22 cellular contexts compared by ENCODE assay signal in the genomic region with DNA sequence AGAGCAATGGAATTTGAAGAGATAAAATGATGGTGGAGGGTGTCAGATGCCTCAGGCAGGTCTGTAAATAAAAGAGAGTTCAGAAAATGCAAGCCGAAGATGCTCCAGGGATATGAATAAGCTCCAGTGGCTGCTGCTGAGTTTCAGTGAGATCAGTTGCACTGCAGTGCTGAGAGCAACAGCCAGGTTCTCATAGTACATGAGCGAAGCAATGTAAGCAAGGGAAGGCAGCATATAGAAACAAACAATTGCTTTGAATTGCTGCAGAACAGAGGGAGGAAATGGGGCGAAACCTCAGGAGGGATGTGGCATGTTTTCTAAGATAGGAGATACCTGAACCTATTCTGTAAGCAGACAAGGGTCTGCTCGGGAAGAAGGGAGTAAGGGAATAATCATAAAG.
DNase-seq lines count a peak whose midpoint lies in the region; ATAC-seq and TF ChIP-seq lines count a peak whose summit lies in the region.
"Had no signal": no experiment of that assay in that cellular context is flagged by ENCODE, and none has a peak within 500 bp of the region (broad histone marks: within the 10 kb centered on the region; RNA-seq: fewer than 3 reads in every experiment).

No MANE protein-coding gene starts in this region.

- peaks cover 31% of the 10 kb centered on the region for H3K4me1 Mint-ChIP-seq in Caco-2 (ENCODE audit: low read depth, unreplicated experiment)
- H3K4me1 Mint-ChIP-seq: naive B cell had no signal

- no TSS peak for BruUV-seq in Caco-2 (replicated peaks; lab: Mats Ljungman, UMichigan)

- TF ChIP-seq RAD21 in SK-N-SH (IDR thresholded peaks at IDR 0.05; ENCODE audit: low read length), result no peak

- peaks cover 13% of the 10 kb centered on the region for H3K9me3 ChIP-seq in Caco-2
- no peaks in the 10 kb centered on the region for H3K9me3 ChIP-seq in SK-N-SH
- no peaks in the 10 kb centered on the region for H3K9me3 ChIP-seq in parathyroid adenoma (ENCODE audit: control insufficient read depth, low read length)
- H3K9me3 ChIP-seq: A549, ascending aorta, colonic mucosa, lower lobe of right lung, prostate gland, thyroid gland had no signal

- WGBS in SK-N-SH (ENCODE audit: low lambda C conversion rate), result 65% methylated on average over 4 of the region's 4 CpGs

- ATAC-seq in GM19397 (IDR thresholded peaks at IDR 0.05; ENCODE audit: unreplicated experiment), result no peak
- ATAC-seq: A549, lower lobe of right lung had no signal

- peaks cover 19% of the 10 kb centered on the region for H3K9me3 Mint-ChIP-seq in Caco-2 (ENCODE audit: unreplicated experiment)
- H3K9me3 Mint-ChIP-seq: activated naive CD4-positive, alpha-beta T cell treated with anti-CD3 and anti-CD28 coated beads for 36 hours had no signal

- peak overlapping the region; percentile 79 for H3K27ac Mint-ChIP-seq in Caco-2 (ENCODE audit: unreplicated experiment)
- H3K27ac Mint-ChIP-seq: activated naive CD4-positive, alpha-beta T cell treated with anti-CD3 and anti-CD28 coated beads for 36 hours; naive B cell had no signal

- H3K27me3 Mint-ChIP-seq in Caco-2 (ENCODE audit: insufficient read depth, unreplicated experiment), result no peaks in the 10 kb centered on the region
- H3K27me3 Mint-ChIP-seq: naive B cell had no signal

- POLR2A ChIA-PET in Caco-2 (lab: Charles Lee) (interaction anchor here (0.6 to 0.7 kb wide), 2 partner anchors 48 to 103 kb away, joined by 3 to 4 read pairs; no protein-coding TSS in a partner anchor), SK-N-SH (lab: Yijun Ruan, JAX) (no interaction called here)

- 0 out of 2 replicates have a peak overlapping the region, but pooled peaks have one; percentile 34 for H3K4me2 ChIP-seq in SK-N-SH
- no peak overlapping the region for H3K4me2 ChIP-seq in parathyroid adenoma (ENCODE audit: low read length)
- H3K4me2 ChIP-seq: A549 had no signal

- H3K4me3 ChIP-seq in Caco-2 (ENCODE audit: low read depth, low read length) (no peak overlapping the region), SK-N-SH (ENCODE audit: low read depth in 2 of 2, low read length in 1 of 2) (no peak overlapping the region), fibroblast of villous mesenchyme (ENCODE audit: low read depth, low read length) (no peak overlapping the region), parathyroid adenoma (ENCODE audit: low read depth, low read length) (no peak overlapping the region)
- H3K4me3 ChIP-seq: A549, ascending aorta, colonic mucosa, lower lobe of right lung, prostate gland, spleen, thyroid gland had no signal

- H3K27ac ChIP-seq in SK-N-SH (ENCODE audit: low read depth in 2 of 2, low read length in 1 of 2) (no peak overlapping the region), parathyroid adenoma (peak overlapping the region; percentile 12)
- H3K27ac ChIP-seq: A549, ascending aorta, C4-2B, colonic mucosa, lower lobe of right lung, prostate gland, spleen, thyroid gland had no signal

- no peaks in the 10 kb centered on the region for H4K20me1 ChIP-seq in SK-N-SH (ENCODE audit: insufficient read depth)

- no peaks in the 10 kb centered on the region for H3F3A ChIP-seq in SK-N-SH (replicated peaks; ENCODE audit: insufficient read depth)

- H3K36me3 ChIP-seq in Caco-2 (ENCODE audit: control insufficient read depth, insufficient read depth, low read length) (no peaks in the 10 kb centered on the region), SK-N-SH (replicated peaks in 1 of 2; ENCODE audit: control insufficient read depth in 1 of 2, insufficient read depth in 2 of 2, low read length in 1 of 2) (no peaks in the 10 kb centered on the region), parathyroid adenoma (ENCODE audit: control insufficient read depth, insufficient read depth, low read length) (no peaks in the 10 kb centered on the region)
- H3K36me3 ChIP-seq: ascending aorta, colonic mucosa, lower lobe of right lung, prostate gland, spleen, thyroid gland had no signal

- H3K9ac ChIP-seq in SK-N-SH, result no peak overlapping the region
- H3K9ac ChIP-seq in parathyroid adenoma, result no peak overlapping the region

- H3K79me2 ChIP-seq in SK-N-SH (ENCODE audit: insufficient read depth) (no peaks in the 10 kb centered on the region), parathyroid adenoma (no peaks in the 10 kb centered on the region)

- peak overlapping the region; percentile 76; the same call in 1 of the 2 replicates for H2AFZ ChIP-seq in SK-N-SH (ENCODE audit: low read depth)
- peak overlapping the region; percentile 25 for H2AFZ ChIP-seq in parathyroid adenoma

- no peaks in the 10 kb centered on the region for H3K9me2 ChIP-seq in SK-N-SH

- intact Hi-C loops in Caco-2 (cut with micrococcal nuclease; ENCODE audit: unreplicated experiment), result loop anchor here (1.0 kb wide), 1 partner anchor 15 kb away; no protein-coding TSS in a partner anchor

- TF ChIP-seq CTCF in Caco-2 (IDR thresholded peaks at IDR 0.05; ENCODE audit: insufficient read depth in 1 of 2, low read depth in 1 of 2, low read length in 1 of 2, severe bottlenecking in 1 of 2, unreplicated experiment in 1 of 2) (no peak), SK-N-SH (IDR thresholded peaks at IDR 0.05) (no peak), fibroblast of villous mesenchyme (IDR thresholded peaks at IDR 0.05; ENCODE audit: insufficient read depth, low read depth, low read length) (no peak), parathyroid adenoma (IDR thresholded peaks at IDR 0.05) (no peak)

- DNase-seq in Caco-2 (peak in 1 of 2 experiments; percentile 37), SK-N-SH (no peak), fibroblast of villous mesenchyme (ENCODE audit: low read depth) (peak; percentile 36), NCI-H1694 treated with DMSO at 0.1 percent for 48 hours (lab: John Stamatoyannopoulos, UW) (no peak), HK-2 (ENCODE audit: unreplicated experiment) (no peak)
- no peak for DNase-seq in activated CD4-positive, alpha-beta T cell treated with anti-CD3 and anti-CD28 coated beads, Interleukin-2, amount 50 U/mL, for 1 hour
- DNase-seq: activated CD4-positive, alpha-beta T cell treated with anti-CD3 and anti-CD28 coated beads, Interleukin-2, amount 50 U/mL, for 48 hours; activated naive CD4-positive, alpha-beta T cell treated with anti-CD3 and anti-CD28 coated beads for 36 hours; activated T-cell treated with anti-CD3 and anti-CD28 coated beads, Interleukin-2, amount 50 U/mL, for 1 hour; colonic mucosa; DMS53; lower lobe of right lung; naive B cell; NCI-H1417; spleen; thyroid gland had no signal

- H3K4me1 ChIP-seq in Caco-2, result peaks cover 42% of the 10 kb centered on the region
- H3K4me1 ChIP-seq in SK-N-SH (ENCODE audit: control insufficient read depth in 1 of 2, insufficient read depth in 2 of 2, low read depth in 1 of 2, low read length in 1 of 2), result no peaks in the 10 kb centered on the region
- no peaks in the 10 kb centered on the region for H3K4me1 ChIP-seq in parathyroid adenoma
- H3K4me1 ChIP-seq: A549, ascending aorta, colonic mucosa, prostate gland, spleen, thyroid gland had no signal

- peak overlapping the region; percentile 31 for H3K4me3 Mint-ChIP-seq in Caco-2 (ENCODE audit: unreplicated experiment)
- H3K4me3 Mint-ChIP-seq: activated naive CD4-positive, alpha-beta T cell treated with anti-CD3 and anti-CD28 coated beads for 36 hours; naive B cell had no signal

- H3K27me3 ChIP-seq in Caco-2 (replicated peaks; ENCODE audit: control insufficient read depth, insufficient read depth, low read length) (no peaks in the 10 kb centered on the region), SK-N-SH (ENCODE audit: insufficient read depth) (no peaks in the 10 kb centered on the region), parathyroid adenoma (ENCODE audit: control insufficient read depth, insufficient read depth, low read length) (no peaks in the 10 kb centered on the region)
- H3K27me3 ChIP-seq: ascending aorta, colonic mucosa, spleen, thyroid gland had no signal

- CTCF ChIA-PET in Caco-2 (lab: Charles Lee) (interaction anchor here (0.9 kb wide), 1 partner anchor 32 kb away, joined by 4 read pairs; no protein-coding TSS in a partner anchor), SK-N-SH (lab: Yijun Ruan, JAX) (interaction anchor here (0.6 kb wide), 1 partner anchor 131 kb away, joined by 3 read pairs; no protein-coding TSS in a partner anchor)

- H3K36me3 Mint-ChIP-seq in Caco-2 (ENCODE audit: insufficient read depth, unreplicated experiment), result peaks cover 8% of the 10 kb centered on the region
- H3K36me3 Mint-ChIP-seq: naive B cell had no signal

- no peak for TF ChIP-seq EP300 in SK-N-SH (IDR thresholded peaks at IDR 0.05; ENCODE audit: borderline replicate concordance in 1 of 2, low read depth in 1 of 2, low read length in 1 of 2)

TF ChIP-seq in SK-N-SH, 30 proteins besides CTCF, POLR2A, EP300 and RAD21:
- TF ChIP-seq NRF1 (IDR thresholded peaks at IDR 0.05; ENCODE audit: low read depth, low read length) (no peak), RXRA (IDR thresholded peaks at IDR 0.05; ENCODE audit: borderline replicate concordance, low read depth) (no peak)
